In the genomic region with DNA sequence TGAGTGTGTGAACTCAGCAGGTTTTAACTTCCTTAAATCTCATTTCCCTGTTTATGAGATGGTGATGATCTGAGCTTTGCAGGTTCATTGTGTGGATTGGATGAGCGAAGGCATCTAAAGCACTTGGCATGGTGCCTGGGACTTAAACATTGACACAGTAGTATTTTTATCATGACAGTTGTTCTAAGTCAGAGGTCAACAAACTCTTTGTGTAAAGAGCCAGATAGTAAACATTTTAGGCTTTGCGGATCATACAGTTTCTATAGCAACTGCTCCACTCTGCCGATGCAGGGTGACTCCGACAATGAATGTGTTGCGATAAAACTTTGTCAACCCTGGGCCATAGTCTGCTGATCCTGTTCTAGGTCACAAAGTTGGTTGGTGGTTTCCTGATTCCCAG, we compare ENCODE assay signal across 21 cellular contexts. TPM values are rescaled to one million over a fixed set of nuclear protein-coding genes. Genes with fewer than 3 reads are reported as not detected.
DNase-seq lines count a peak whose midpoint lies in the region; FAIRE-seq and TF ChIP-seq lines count a peak whose summit lies in the region.
"Had no signal": no experiment of that assay in that cellular context is flagged by ENCODE, and none has a peak within 500 bp of the region (broad histone marks: within the 10 kb centered on the region; RNA-seq: fewer than 3 reads in every experiment).

No MANE protein-coding gene starts in this region.

- no peak overlapping the region for H3K4me3 ChIP-seq in ascending aorta
- H3K4me3 ChIP-seq: pancreas, SK-N-MC, upper lobe of left lung had no signal

- H3K36me3 ChIP-seq in ascending aorta, result no peaks in the 10 kb centered on the region
- H3K36me3 ChIP-seq: pancreas, upper lobe of left lung had no signal

- no peaks in the 10 kb centered on the region for H3K9me3 ChIP-seq in ascending aorta
- H3K9me3 ChIP-seq: pancreas, upper lobe of left lung had no signal

- FAIRE-seq in GM12891 (lab: Jason Lieb, UNC), result no peak
- FAIRE-seq: H1, HTR-8/SVneo, pancreas had no signal

- DNase-seq in NCI-H1092 treated with DMSO at 0.1 percent for 48 hours (lab: John Stamatoyannopoulos, UW), result peak; percentile 31
- DNase-seq in NCI-H1092 (lab: John Stamatoyannopoulos, UW), result no peak
- DNase-seq in NCI-H2227 (lab: John Stamatoyannopoulos, UW; ENCODE audit: unreplicated experiment), result peak; percentile 25
- DNase-seq in mucosa of gallbladder (ENCODE audit: low spot score), result peak; percentile 26
- no peak for DNase-seq in ascending aorta (ENCODE audit: low spot score in 2 of 2)
- DNase-seq in GM12891 (ENCODE audit: insufficient read length, low spot score), result no peak
- DNase-seq in NCI-H446 treated with DMSO at 0.1 percent for 48 hours (lab: John Stamatoyannopoulos, UW), result no peak
- DNase-seq: 8988T; activated CD4-positive, alpha-beta T cell treated with anti-CD3 and anti-CD28 coated beads, Interleukin-2, amount 10 ng/mL, durations not matched to agents 7 days and 5 days; activated naive CD8-positive, alpha-beta T cell treated with anti-CD3 and anti-CD28 coated beads for 36 hours; activated T-cell treated with anti-CD3 and anti-CD28 coated beads, Interleukin-2, amount 50 U/mL, for 1 hour; MV-4-11; pancreas; stimulated activated naive CD4-positive, alpha-beta T cell; T1000; upper lobe of left lung had no signal

- TF ChIP-seq CTCF in VCaP (conservative IDR thresholded peaks at IDR 0.05), result no peak
- no peak for TF ChIP-seq CTCF in ascending aorta (IDR thresholded peaks at IDR 0.05)

- TF ChIP-seq POLR2A in GM12891 (IDR thresholded peaks at IDR 0.05; ENCODE audit: low read depth, low read length), result no peak

- no peaks in the 10 kb centered on the region for H3K4me1 ChIP-seq in ascending aorta
- H3K4me1 ChIP-seq: pancreas, upper lobe of left lung had no signal

- H3K27ac ChIP-seq in VCaP (peak overlapping the region; percentile 91), ascending aorta (no peak overlapping the region)
- H3K27ac ChIP-seq: pancreas, SK-N-MC, upper lobe of left lung had no signal

- intact Hi-C loops in ascending aorta (cut with DNase I), result no loop called here

- H3K27me3 ChIP-seq in ascending aorta, result no peaks in the 10 kb centered on the region
- H3K27me3 ChIP-seq: upper lobe of left lung had no signal

TF ChIP-seq in GM12891, 5 proteins besides CTCF, POLR2A, EP300 and RAD21:
- no peak for TF ChIP-seq SPI1 (IDR thresholded peaks at IDR 0.05; ENCODE audit: low read depth, low read length)

RNA-seq across cellular contexts. Expression of gene SLC24A4, which starts 25.2 kb away (rescaled TPM):
- 1.8 TPM for total RNA-seq in mucosa of gallbladder
- not detected for total RNA-seq in ascending aorta
- 0.05 TPM for polyA plus RNA-seq in GM12891 (2012; ENCODE audit: low read depth, missing spikeins)
- total RNA-seq: activated CD4-positive, alpha-beta T cell treated with anti-CD3 and anti-CD28 coated beads, Interleukin-2, amount 10 ng/mL, durations not matched to agents 7 days and 5 days; myocyte had no signal

Comparison
In these comparisons a context has a peak if more than half of its experiments do, and no peak if none do; other contexts are left out.
1. DNase-seq: peak in NCI-H1092 treated with DMSO at 0.1 percent for 48 hours (single experiment), NCI-H2227 (single experiment) and mucosa of gallbladder (single experiment); none in NCI-H1092 (single experiment), ascending aorta (0 of 2), GM12891 (single experiment) and NCI-H446 treated with DMSO at 0.1 percent for 48 hours (single experiment).